In genomic region chr19:11680689-11681302, GRCh38 we compare ENCODE assay signal across 9 cellular contexts. TPM values are rescaled to one million over a fixed set of nuclear protein-coding genes. Genes with fewer than 3 reads are reported as not detected.
"Had no signal": no experiment of that assay in that cellular context is flagged by ENCODE, and none has a peak within 500 bp of the region (broad histone marks: within the 10 kb centered on the region; RNA-seq: fewer than 3 reads in every experiment).

No MANE protein-coding gene starts in this region.

- DNase-seq: GM23248, GOT3, H7, IMR-90, KG1 had no signal

- H3K4me3 ChIP-seq: GM23248, HAP-1, K562 had no signal

- H3K27ac ChIP-seq: GM23248, HL-60 had no signal

- ATAC-seq: HCT116, K562 had no signal

- H3K4me1 ChIP-seq: HAP-1 had no signal

- H2AFZ ChIP-seq: GM23248 had no signal

- H3K9ac ChIP-seq: GM23248 had no signal

- FAIRE-seq: K562 had no signal

RNA-seq across cellular contexts. Expression of gene ZNF823, which starts 58.0 kb away (rescaled TPM):
- total RNA-seq: H7 had no signal
